8 cellular contexts compared by ENCODE assay signal in the genomic region with DNA sequence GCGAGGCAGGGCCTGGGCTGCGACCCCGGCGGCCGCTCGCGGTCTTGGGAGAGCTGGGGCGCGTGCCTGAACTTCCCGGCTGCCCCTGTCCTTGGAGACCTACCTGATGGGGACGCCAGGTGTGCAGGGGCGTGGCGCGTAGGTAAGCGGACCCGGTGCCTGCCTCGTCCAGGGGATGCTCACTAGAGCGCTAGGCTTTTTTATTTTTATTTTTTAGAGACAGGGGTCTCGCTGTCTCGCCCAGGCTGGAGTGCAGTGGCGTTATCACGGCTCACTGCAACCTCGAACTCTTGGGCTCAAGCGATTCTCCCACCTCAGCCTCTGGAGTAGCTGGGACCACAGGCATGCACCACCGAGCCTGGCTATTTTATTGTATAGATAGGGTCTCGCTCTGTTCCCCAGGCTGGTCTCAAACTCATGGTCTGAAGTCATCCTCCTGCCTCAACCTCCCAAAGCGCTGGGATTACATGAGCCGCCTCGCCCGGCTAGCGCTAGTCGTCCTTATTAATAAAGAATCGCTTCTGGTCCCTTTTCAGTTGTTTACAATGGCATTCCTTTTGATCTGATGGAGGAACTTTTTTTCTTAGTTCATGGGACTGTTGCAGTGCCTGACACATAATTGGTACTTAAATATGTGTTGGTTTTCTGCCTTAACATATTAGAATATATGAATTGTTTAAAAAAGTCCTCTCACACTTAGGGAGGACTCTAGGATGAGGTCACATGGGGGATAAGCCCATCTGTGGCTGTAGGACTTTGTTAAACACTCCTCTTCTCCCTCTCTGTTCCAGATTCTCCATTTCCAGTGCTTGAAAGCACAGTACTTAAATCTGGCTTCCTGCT. TPM values are rescaled to one million over a fixed set of nuclear protein-coding genes. Genes with fewer than 3 reads are reported as not detected.
DNase-seq lines count a peak whose midpoint lies in the region; ATAC-seq and TF ChIP-seq lines count a peak whose summit lies in the region.

No MANE protein-coding gene starts in this region.

- peaks cover 30% of the 10 kb centered on the region for H3K79me2 ChIP-seq in DND-41 (ENCODE audit: insufficient read depth, low read length)

- H3K27me3 ChIP-seq in DND-41 (ENCODE audit: insufficient read depth, low read length, poor library complexity) (no peaks in the 10 kb centered on the region), breast epithelium (no peaks in the 10 kb centered on the region), mononuclear cell (ENCODE audit: insufficient read depth, low read length) (no peaks in the 10 kb centered on the region)

- no peak for DNase-seq in DND-41
- DNase-seq in LNCaP clone FGC (ENCODE audit: low read depth), result no peak
- DNase-seq in breast epithelium (ENCODE audit: low spot score in 2 of 2), result no peak
- no peak for DNase-seq in midbrain (lab: John Stamatoyannopoulos, UW)
- DNase-seq in activated CD8-positive, alpha-beta memory T cell treated with anti-CD3 and anti-CD28 coated beads, Interleukin-2, amount 50 U/mL, for 4 hours, result no peak

- H3K36me3 ChIP-seq in DND-41 (ENCODE audit: insufficient read depth, low read length), result peaks cover 39% of the 10 kb centered on the region
- H3K36me3 ChIP-seq in breast epithelium, result no peaks in the 10 kb centered on the region

- H2AFZ ChIP-seq in DND-41 (ENCODE audit: low read depth, low read length), result peak overlapping the region; percentile 96

- TF ChIP-seq CTCF in DND-41 (IDR thresholded peaks at IDR 0.05; ENCODE audit: borderline replicate concordance, extremely low read depth, low read length, poor library complexity, severe bottlenecking) (no peak), LNCaP clone FGC (IDR thresholded peaks at IDR 0.05; ENCODE audit: control insufficient read depth, extremely low read depth, insufficient read depth) (no peak), breast epithelium (IDR thresholded peaks at IDR 0.05) (no peak)

- peak overlapping the region; percentile 93 for H3K27ac ChIP-seq in DND-41 (ENCODE audit: low read length)
- peak overlapping the region; percentile 98 to 99 for H3K27ac ChIP-seq in breast epithelium

- H3K4me2 ChIP-seq in DND-41 (ENCODE audit: insufficient read depth, low read length), result peak overlapping the region; percentile 76

- peaks cover 36% of the 10 kb centered on the region for H3K4me1 ChIP-seq in DND-41 (ENCODE audit: insufficient read depth, low read length)
- no peaks in the 10 kb centered on the region for H3K4me1 ChIP-seq in breast epithelium
- H3K4me1 ChIP-seq in mononuclear cell (ENCODE audit: insufficient read depth, low read length), result peaks cover 27% of the 10 kb centered on the region

- peaks cover 4% of the 10 kb centered on the region; the same call in 1 of the 2 replicates for H4K20me1 ChIP-seq in DND-41 (ENCODE audit: insufficient read depth, low read length)

- H3K9ac ChIP-seq in DND-41 (ENCODE audit: low read depth, low read length), result peak overlapping the region; percentile 98

- H3K9me3 ChIP-seq in DND-41 (ENCODE audit: insufficient read depth, low read length, severe bottlenecking), result no peaks in the 10 kb centered on the region
- no peaks in the 10 kb centered on the region for H3K9me3 ChIP-seq in breast epithelium
- H3K9me3 ChIP-seq in mononuclear cell (ENCODE audit: low read depth, low read length), result no peaks in the 10 kb centered on the region

- peak overlapping the region; percentile 64 to 95; a peak in 3 of 4 replicates for H3K4me3 ChIP-seq in DND-41 (ENCODE audit: low read depth in 1 of 2, low read length in 2 of 2)
- H3K4me3 ChIP-seq in LNCaP clone FGC (ENCODE audit: low read depth, low read length), result peak overlapping the region; percentile 84
- peak overlapping the region; percentile 83 to 94 (median 87) for H3K4me3 ChIP-seq in breast epithelium
- peak overlapping the region; percentile 73 for H3K4me3 ChIP-seq in mononuclear cell (ENCODE audit: low read length)

- no peak for ATAC-seq in DND-41 (ENCODE audit: insufficient read depth, low read depth)
- ATAC-seq in HG02852 (IDR thresholded peaks at IDR 0.05; ENCODE audit: unreplicated experiment), result no peak
- ATAC-seq in GM19324 (IDR thresholded peaks at IDR 0.05; ENCODE audit: low FRiP score, unreplicated experiment), result no peak

- TF ChIP-seq POLR2A in breast epithelium (IDR thresholded peaks at IDR 0.05), result no peak

- intact Hi-C loops in breast epithelium (cut with DNase I; ENCODE audit: low total_unique reads), result no loop called here

RNA-seq across cellular contexts. Expression of a gene that starts 0.8 kb away (rescaled TPM):
- total RNA-seq in breast epithelium, result 10 to 100 TPM; 23.8 to 33.1 (median 25.8) TPM
- total RNA-seq in mononuclear cell, result 5.4 TPM
